7 cellular contexts compared by ENCODE assay signal in genomic region chr11:7672960-7673723, GRCh38. TPM values are rescaled to one million over a fixed set of nuclear protein-coding genes. Genes with fewer than 3 reads are reported as not detected.
DNase-seq lines count a peak whose midpoint lies in the region; ATAC-seq and TF ChIP-seq lines count a peak whose summit lies in the region.

TSS of gene CYB5R2 (minus strand) at chr11:7673500. CDS start at chr11:7672825, 675 bp downstream.

- peaks cover 5% of the 10 kb centered on the region for H3K36me3 ChIP-seq in iPS-18a (ENCODE audit: control insufficient read depth, low read depth, low read length)

- H3K9me3 ChIP-seq in iPS-18a (ENCODE audit: control insufficient read depth, low read depth, low read length): no peaks in the 10 kb centered on the region

- H3K4me1 ChIP-seq in iPS-18a (ENCODE audit: control insufficient read depth, low read depth, low read length): peaks cover 16% of the 10 kb centered on the region

- TF ChIP-seq CTCF in GM12865 (IDR thresholded peaks at IDR 0.05; ENCODE audit: insufficient read depth, low read depth, low read length, missing control alignments) (no peak), astrocyte of the spinal cord (IDR thresholded peaks at IDR 0.05; ENCODE audit: low read depth, low read length) (no peak)

- peak within 1 kb of the TSS; percentile 68 for H3K9ac ChIP-seq in iPS-18a (ENCODE audit: low read length)

- no peak within 1 kb of the TSS for H3K27ac ChIP-seq in iPS-18a (ENCODE audit: low read length)

- peak; percentile 57 for ATAC-seq in HG03025 (IDR thresholded peaks at IDR 0.05; ENCODE audit: low FRiP score, unreplicated experiment)

- H3K27me3 ChIP-seq in iPS-18a (ENCODE audit: control insufficient read depth, insufficient read depth, low read length): peaks cover 7% of the 10 kb centered on the region

- H3K4me3 ChIP-seq in GM12865 (ENCODE audit: low read depth, low read length) (peak within 1 kb of the TSS; percentile 57), astrocyte of the spinal cord (ENCODE audit: low read depth, low read length) (peak within 1 kb of the TSS; percentile 35), iPS-18a (ENCODE audit: low read length) (peak within 1 kb of the TSS; percentile 62), skeletal muscle cell (ENCODE audit: low read depth, low read length) (peak within 1 kb of the TSS; percentile 43)

- peak; percentile 54 for DNase-seq in GM12865 (ENCODE audit: low read depth)
- no peak for DNase-seq in astrocyte of the spinal cord (ENCODE audit: low read depth, low spot score)
- no peak for DNase-seq in skeletal muscle cell (ENCODE audit: low read depth)
- DNase-seq in SK-N-DZ (ENCODE audit: low spot score): no peak
- no peak for DNase-seq in HT-29 (ENCODE audit: low spot score)

- in situ Hi-C loops in astrocyte of the spinal cord (cut with HindIII; ENCODE audit: low sequenced_read_pairs): no loop called here

RNA-seq across cellular contexts. Expression of gene CYB5R2, which starts in this region (rescaled TPM):
- polyA plus RNA-seq in SK-N-DZ (2014; cell fraction: cytosol; rRNA removed): not detected in 2 replicates
- 0.05 TPM in 1 of 2 replicates, not detected in the other for polyA plus RNA-seq in SK-N-DZ (2014; cell fraction: nucleus; rRNA removed)
- total RNA-seq in HT-29 (2014; rRNA removed; shearing (Covaris generic)): 0.13 and 2.5 TPM in 2 replicates
